8 cellular contexts compared by ENCODE assay signal in the genomic region with DNA sequence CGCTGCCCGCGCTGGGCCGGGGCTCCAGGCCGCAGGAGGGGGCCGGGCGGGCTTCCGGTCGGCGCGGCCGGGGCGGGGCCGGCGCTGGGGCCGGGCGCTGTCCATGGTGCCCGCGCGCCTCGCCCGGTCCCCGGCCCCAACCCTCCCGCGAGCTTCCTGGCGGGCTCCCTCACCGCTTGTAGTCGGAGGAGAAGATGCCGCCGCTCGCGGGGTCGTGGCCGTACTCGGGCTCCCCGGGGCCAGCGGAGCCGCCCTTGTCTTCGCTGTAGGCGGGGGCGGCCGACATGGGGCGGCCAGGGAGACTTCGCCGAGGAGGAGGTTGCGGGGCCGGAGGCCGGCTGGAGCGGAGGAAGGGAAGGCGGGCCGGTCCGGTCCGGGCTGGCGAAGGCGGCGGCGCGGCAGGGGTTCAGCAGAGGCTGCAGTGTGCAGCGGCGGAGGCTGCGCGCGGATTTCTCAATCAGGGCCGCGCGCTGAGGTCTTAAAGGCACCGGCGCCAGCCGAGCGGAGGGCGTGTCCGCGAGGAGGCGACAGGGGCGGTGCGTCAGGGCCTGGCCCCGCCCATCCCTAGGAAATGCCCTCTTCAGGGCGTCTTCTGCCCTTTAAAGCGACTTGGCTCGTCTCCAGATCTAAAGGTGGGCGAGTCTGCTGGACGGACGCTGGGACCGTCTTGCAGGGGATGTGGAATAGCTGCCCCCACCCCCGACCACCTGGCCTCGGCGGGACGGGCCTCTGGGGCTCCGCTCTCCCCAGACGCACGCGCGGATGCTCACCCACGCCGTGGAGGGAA. TPM values are rescaled to one million over a fixed set of nuclear protein-coding genes. Genes with fewer than 3 reads are reported as not detected.
DNase-seq lines count a peak whose midpoint lies in the region; ATAC-seq and TF ChIP-seq lines count a peak whose summit lies in the region.

A gene with protein sequence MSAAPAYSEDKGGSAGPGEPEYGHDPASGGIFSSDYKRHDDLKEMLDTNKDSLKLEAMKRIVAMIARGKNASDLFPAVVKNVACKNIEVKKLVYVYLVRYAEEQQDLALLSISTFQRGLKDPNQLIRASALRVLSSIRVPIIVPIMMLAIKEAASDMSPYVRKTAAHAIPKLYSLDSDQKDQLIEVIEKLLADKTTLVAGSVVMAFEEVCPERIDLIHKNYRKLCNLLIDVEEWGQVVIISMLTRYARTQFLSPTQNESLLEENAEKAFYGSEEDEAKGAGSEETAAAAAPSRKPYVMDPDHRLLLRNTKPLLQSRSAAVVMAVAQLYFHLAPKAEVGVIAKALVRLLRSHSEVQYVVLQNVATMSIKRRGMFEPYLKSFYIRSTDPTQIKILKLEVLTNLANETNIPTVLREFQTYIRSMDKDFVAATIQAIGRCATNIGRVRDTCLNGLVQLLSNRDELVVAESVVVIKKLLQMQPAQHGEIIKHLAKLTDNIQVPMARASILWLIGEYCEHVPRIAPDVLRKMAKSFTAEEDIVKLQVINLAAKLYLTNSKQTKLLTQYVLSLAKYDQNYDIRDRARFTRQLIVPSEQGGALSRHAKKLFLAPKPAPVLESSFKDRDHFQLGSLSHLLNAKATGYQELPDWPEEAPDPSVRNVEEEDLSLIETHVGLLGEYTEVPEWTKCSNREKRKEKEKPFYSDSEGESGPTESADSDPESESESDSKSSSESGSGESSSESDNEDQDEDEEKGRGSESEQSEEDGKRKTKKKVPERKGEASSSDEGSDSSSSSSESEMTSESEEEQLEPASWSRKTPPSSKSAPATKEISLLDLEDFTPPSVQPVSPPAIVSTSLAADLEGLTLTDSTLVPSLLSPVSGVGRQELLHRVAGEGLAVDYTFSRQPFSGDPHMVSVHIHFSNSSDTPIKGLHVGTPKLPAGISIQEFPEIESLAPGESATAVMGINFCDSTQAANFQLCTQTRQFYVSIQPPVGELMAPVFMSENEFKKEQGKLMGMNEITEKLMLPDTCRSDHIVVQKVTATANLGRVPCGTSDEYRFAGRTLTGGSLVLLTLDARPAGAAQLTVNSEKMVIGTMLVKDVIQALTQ (minus strand): TSS at position 455 of the 787 bp plus-strand sequence. CDS start 169 bp downstream, at position 286.

- H3K4me1 Mint-ChIP-seq in activated T-cell treated with anti-CD3 and anti-CD28 coated beads, Interleukin-2, amount 50 U/mL, for 72 hours (ENCODE audit: low read depth) = no peaks in the 10 kb centered on the region
- peaks cover 0 to 5% (median 3%) of the 10 kb centered on the region in 4 donors for H3K4me1 Mint-ChIP-seq in naive thymus-derived CD8-positive, alpha-beta T cell
- H3K4me1 Mint-ChIP-seq in stimulated activated effector memory CD8-positive, alpha-beta T cell treated with anti-CD3 and anti-CD28 coated beads, Interleukin-12 subunit alpha, Interleukin-12 subunit beta, amount 100 ng/mL, for 72 hours = no peaks in the 10 kb centered on the region

- H3K9me3 Mint-ChIP-seq in activated T-cell treated with anti-CD3 and anti-CD28 coated beads, Interleukin-2, amount 50 U/mL, for 72 hours = no peaks in the 10 kb centered on the region
- H3K9me3 Mint-ChIP-seq in naive thymus-derived CD8-positive, alpha-beta T cell = peaks cover 0 to 2% (median 0%) of the 10 kb centered on the region in 9 donors
- H3K9me3 Mint-ChIP-seq in stimulated activated effector memory CD8-positive, alpha-beta T cell treated with anti-CD3 and anti-CD28 coated beads, Interleukin-12 subunit alpha, Interleukin-12 subunit beta, amount 100 ng/mL, for 72 hours = no peaks in the 10 kb centered on the region

- peak within 1 kb of the TSS; percentile 73 to 74 for H3K4me3 Mint-ChIP-seq in activated T-cell treated with anti-CD3 and anti-CD28 coated beads, Interleukin-2, amount 50 U/mL, for 72 hours
- H3K4me3 Mint-ChIP-seq in naive thymus-derived CD8-positive, alpha-beta T cell = peak within 1 kb of the TSS; percentile 21 to 86 (median 73)
- H3K4me3 Mint-ChIP-seq in stimulated activated effector memory CD8-positive, alpha-beta T cell treated with anti-CD3 and anti-CD28 coated beads, Interleukin-12 subunit alpha, Interleukin-12 subunit beta, amount 100 ng/mL, for 72 hours = no peak within 1 kb of the TSS

- POLR2A ChIA-PET in naive thymus-derived CD8-positive, alpha-beta T cell (lab: Charles Lee) = interaction anchor here (0.7 to 1.4 kb wide), 5 partner anchors 28 to 1189 kb away, joined by 3 to 6 read pairs (median 3); a partner anchor contains a TSS

- peak; percentile 40 for DNase-seq in COLO829 (ENCODE audit: low spot score)
- DNase-seq in HuH-7 (ENCODE audit: low spot score) = peak; percentile 87
- peak; percentile 79 to 84 for DNase-seq in activated T-cell treated with anti-CD3 and anti-CD28 coated beads, Interleukin-2, amount 50 U/mL, for 72 hours
- peak; percentile 70 for DNase-seq in fibroblast of gingiva (ENCODE audit: low read depth)
- peak; percentile 46 to 74 (median 60) for DNase-seq in naive thymus-derived CD8-positive, alpha-beta T cell
- peak; percentile 53 to 82 for DNase-seq in stimulated activated effector memory CD8-positive, alpha-beta T cell treated with anti-CD3 and anti-CD28 coated beads, Interleukin-12 subunit alpha, Interleukin-12 subunit beta, amount 100 ng/mL, for 72 hours (ENCODE audit: low spot score in 2 of 2)

- no peak within 1 kb of the TSS for H3K27ac Mint-ChIP-seq in activated T-cell treated with anti-CD3 and anti-CD28 coated beads, Interleukin-2, amount 50 U/mL, for 72 hours
- no peak within 1 kb of the TSS for H3K27ac Mint-ChIP-seq in naive thymus-derived CD8-positive, alpha-beta T cell
- no peak within 1 kb of the TSS for H3K27ac Mint-ChIP-seq in stimulated activated effector memory CD8-positive, alpha-beta T cell treated with anti-CD3 and anti-CD28 coated beads, Interleukin-12 subunit alpha, Interleukin-12 subunit beta, amount 100 ng/mL, for 72 hours

- ATAC-seq in GM21526 (IDR thresholded peaks at IDR 0.05; ENCODE audit: low FRiP score, unreplicated experiment) = peak; percentile 94
- peak; percentile 94 to 96 for ATAC-seq in activated T-cell treated with anti-CD3 and anti-CD28 coated beads, Interleukin-2, amount 50 U/mL, for 72 hours (replicated peaks in 1 of 2)
- peak; percentile 91 for ATAC-seq in naive thymus-derived CD8-positive, alpha-beta T cell
- ATAC-seq in stimulated activated effector memory CD8-positive, alpha-beta T cell treated with anti-CD3 and anti-CD28 coated beads, Interleukin-12 subunit alpha, Interleukin-12 subunit beta, amount 100 ng/mL, for 72 hours = peak; percentile 93

- H3K27me3 Mint-ChIP-seq in activated T-cell treated with anti-CD3 and anti-CD28 coated beads, Interleukin-2, amount 50 U/mL, for 72 hours (ENCODE audit: low read depth) = peaks cover 23% of the 10 kb centered on the region
- peaks cover 0 to 42% (median 23%) of the 10 kb centered on the region in 5 donors for H3K27me3 Mint-ChIP-seq in naive thymus-derived CD8-positive, alpha-beta T cell

- no peaks in the 10 kb centered on the region for H3K36me3 Mint-ChIP-seq in activated T-cell treated with anti-CD3 and anti-CD28 coated beads, Interleukin-2, amount 50 U/mL, for 72 hours (ENCODE audit: insufficient read depth in 2 of 2)
- H3K36me3 Mint-ChIP-seq in naive thymus-derived CD8-positive, alpha-beta T cell = no peaks in the 10 kb centered on the region
- H3K36me3 Mint-ChIP-seq in stimulated activated effector memory CD8-positive, alpha-beta T cell treated with anti-CD3 and anti-CD28 coated beads, Interleukin-12 subunit alpha, Interleukin-12 subunit beta, amount 100 ng/mL, for 72 hours = no peaks in the 10 kb centered on the region

TF ChIP-seq in PFSK-1, 5 proteins besides CTCF, POLR2A, EP300 and RAD21:
- TF ChIP-seq FOXP2 (optimal IDR thresholded peaks at IDR 0.05; ENCODE audit: borderline replicate concordance, extremely low read depth, extremely low read length, insufficient read depth) (no peak), POLR2AphosphoS5 (IDR thresholded peaks at IDR 0.05; ENCODE audit: low read depth, low read length) (no peak), TAF1 (IDR thresholded peaks at IDR 0.05; ENCODE audit: borderline replicate concordance, insufficient read depth, low read length) (no peak), SIN3A (IDR thresholded peaks at IDR 0.05; ENCODE audit: borderline replicate concordance, insufficient read depth, low read length) (peak; percentile 41; the same call in 1 of the 2 replicates)
- TF ChIP-seq, protein P1, sequence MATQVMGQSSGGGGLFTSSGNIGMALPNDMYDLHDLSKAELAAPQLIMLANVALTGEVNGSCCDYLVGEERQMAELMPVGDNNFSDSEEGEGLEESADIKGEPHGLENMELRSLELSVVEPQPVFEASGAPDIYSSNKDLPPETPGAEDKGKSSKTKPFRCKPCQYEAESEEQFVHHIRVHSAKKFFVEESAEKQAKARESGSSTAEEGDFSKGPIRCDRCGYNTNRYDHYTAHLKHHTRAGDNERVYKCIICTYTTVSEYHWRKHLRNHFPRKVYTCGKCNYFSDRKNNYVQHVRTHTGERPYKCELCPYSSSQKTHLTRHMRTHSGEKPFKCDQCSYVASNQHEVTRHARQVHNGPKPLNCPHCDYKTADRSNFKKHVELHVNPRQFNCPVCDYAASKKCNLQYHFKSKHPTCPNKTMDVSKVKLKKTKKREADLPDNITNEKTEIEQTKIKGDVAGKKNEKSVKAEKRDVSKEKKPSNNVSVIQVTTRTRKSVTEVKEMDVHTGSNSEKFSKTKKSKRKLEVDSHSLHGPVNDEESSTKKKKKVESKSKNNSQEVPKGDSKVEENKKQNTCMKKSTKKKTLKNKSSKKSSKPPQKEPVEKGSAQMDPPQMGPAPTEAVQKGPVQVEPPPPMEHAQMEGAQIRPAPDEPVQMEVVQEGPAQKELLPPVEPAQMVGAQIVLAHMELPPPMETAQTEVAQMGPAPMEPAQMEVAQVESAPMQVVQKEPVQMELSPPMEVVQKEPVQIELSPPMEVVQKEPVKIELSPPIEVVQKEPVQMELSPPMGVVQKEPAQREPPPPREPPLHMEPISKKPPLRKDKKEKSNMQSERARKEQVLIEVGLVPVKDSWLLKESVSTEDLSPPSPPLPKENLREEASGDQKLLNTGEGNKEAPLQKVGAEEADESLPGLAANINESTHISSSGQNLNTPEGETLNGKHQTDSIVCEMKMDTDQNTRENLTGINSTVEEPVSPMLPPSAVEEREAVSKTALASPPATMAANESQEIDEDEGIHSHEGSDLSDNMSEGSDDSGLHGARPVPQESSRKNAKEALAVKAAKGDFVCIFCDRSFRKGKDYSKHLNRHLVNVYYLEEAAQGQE (IDR thresholded peaks at IDR 0.05; ENCODE audit: insufficient read depth in 1 of 2, low read depth in 2 of 2, low read length in 2 of 2) = peak; percentile 92 to 97

RNA-seq across cellular contexts. Expression of the gene that starts here (rescaled TPM):
- polyA plus RNA-seq in PFSK-1 (2012; ENCODE audit: insufficient read length, low read depth) = 1.3 TPM
- 1 to 10 TPM; 1.7 to 7.5 TPM for total RNA-seq in activated T-cell treated with anti-CD3 and anti-CD28 coated beads, Interleukin-2, amount 50 U/mL, for 72 hours
- 1 to 10 TPM; 1.7 TPM for total RNA-seq in naive thymus-derived CD8-positive, alpha-beta T cell
- under 1 TPM; 0.20 to 0.36 (median 0.31) TPM for polyA plus RNA-seq in naive thymus-derived CD8-positive, alpha-beta T cell

Comparison
In these comparisons a context has a peak if more than half of its experiments do, and no peak if none do; other contexts are left out.
1. Peak in every context shown above with its lines: DNase-seq and ATAC-seq.